In the genomic region with DNA sequence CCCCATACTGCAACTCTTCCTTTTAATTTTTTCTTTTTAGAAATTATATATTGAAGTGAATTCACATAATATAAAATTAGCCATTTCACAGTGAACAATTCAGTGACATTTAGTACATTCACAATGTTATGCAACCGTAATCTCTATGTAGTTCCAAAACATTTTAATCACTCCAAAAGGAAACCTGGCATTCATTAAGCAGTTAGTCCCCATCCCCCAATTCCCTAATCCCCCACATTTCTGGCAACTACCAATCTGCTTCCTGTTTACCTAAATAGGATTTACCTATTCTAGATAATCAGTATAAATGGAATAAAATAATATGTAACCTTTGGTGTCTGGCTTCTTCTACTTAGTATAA, we compare ENCODE assay signal across 17 cellular contexts. TPM values are rescaled to one million over a fixed set of nuclear protein-coding genes. Genes with fewer than 3 reads are reported as not detected.
DNase-seq lines count a peak whose midpoint lies in the region; ATAC-seq and TF ChIP-seq lines count a peak whose summit lies in the region.
"Had no signal": no experiment of that assay in that cellular context is flagged by ENCODE, and none has a peak within 500 bp of the region (broad histone marks: within the 10 kb centered on the region; RNA-seq: fewer than 3 reads in every experiment).

No MANE protein-coding gene starts in this region.

- H3K9ac ChIP-seq in adipocyte (ENCODE audit: low read length), result no peak overlapping the region
- H3K9ac ChIP-seq: BLaER1 treated with 17β-estradiol and CSF1 and Interleukin-3, amounts not matched to agents 10 nM and 100 nM had no signal

- H3K27ac ChIP-seq in left lung (no peak overlapping the region), lower lobe of right lung (peak overlapping the region; percentile 0)
- H3K27ac ChIP-seq: BLaER1 treated with 17β-estradiol and CSF1 and Interleukin-3, amounts not matched to agents 10 nM and 100 nM had no signal

- peaks cover 8% of the 10 kb centered on the region for H3K4me1 ChIP-seq in adipocyte (ENCODE audit: control insufficient read depth, insufficient read depth, low read length)
- no peaks in the 10 kb centered on the region for H3K4me1 ChIP-seq in left lung
- H3K4me1 ChIP-seq in lower lobe of right lung, result no peaks in the 10 kb centered on the region
- H3K4me1 ChIP-seq: BLaER1 treated with 17β-estradiol and CSF1 and Interleukin-3, amounts not matched to agents 10 nM and 100 nM had no signal

- TF ChIP-seq CTCF in AG10803 (conservative IDR thresholded peaks at IDR 0.05; ENCODE audit: low read length) (no peak), left lung (IDR thresholded peaks at IDR 0.05) (no peak), lower lobe of right lung (IDR thresholded peaks at IDR 0.05) (no peak)

- intact Hi-C loops in left lung (cut with DNase I), result no loop called here
- intact Hi-C loops in lower lobe of right lung (cut with DNase I), result loop anchor here (10.0 kb wide), 1 partner anchor 76 kb away; no protein-coding TSS in a partner anchor

- H3K27me3 ChIP-seq in adipocyte (replicated peaks; ENCODE audit: control insufficient read depth, insufficient read depth, low read length), result no peaks in the 10 kb centered on the region
- H3K27me3 ChIP-seq in left lung, result no peaks in the 10 kb centered on the region
- H3K27me3 ChIP-seq in lower lobe of right lung (ENCODE audit: low read depth), result no peaks in the 10 kb centered on the region
- H3K27me3 ChIP-seq: BLaER1 treated with 17β-estradiol and CSF1 and Interleukin-3, amounts not matched to agents 10 nM and 100 nM had no signal

- no peaks in the 10 kb centered on the region for H3K36me3 ChIP-seq in adipocyte (ENCODE audit: control insufficient read depth, insufficient read depth, low read length, severe bottlenecking)
- no peaks in the 10 kb centered on the region for H3K36me3 ChIP-seq in left lung
- H3K36me3 ChIP-seq in lower lobe of right lung, result no peaks in the 10 kb centered on the region
- H3K36me3 ChIP-seq: BLaER1 treated with 17β-estradiol and CSF1 and Interleukin-3, amounts not matched to agents 10 nM and 100 nM had no signal

- H3K4me3 ChIP-seq in AG10803 (ENCODE audit: low read length) (no peak overlapping the region), adipocyte (ENCODE audit: low read length) (no peak overlapping the region), left lung (no peak overlapping the region), lower lobe of right lung (no peak overlapping the region)
- H3K4me3 ChIP-seq: BLaER1 treated with 17β-estradiol and CSF1 and Interleukin-3, amounts not matched to agents 10 nM and 100 nM had no signal

- ATAC-seq in left lung (peak; percentile 52), lower lobe of right lung (peak in 1 of 2 donors; percentile 51), HG03135 (IDR thresholded peaks at IDR 0.05; ENCODE audit: unreplicated experiment) (no peak), GM18907 (IDR thresholded peaks at IDR 0.05; ENCODE audit: unreplicated experiment) (no peak)
- ATAC-seq: CD8-positive, alpha-beta T cell; HCT116 had no signal

- DNase-seq in AG10803 (ENCODE audit: low read depth) (peak; percentile 42), adipocyte (ENCODE audit: low read depth) (peak; percentile 49), left lung (no peak), lower lobe of right lung (no peak), DMS79 treated with DMSO at 0.1 percent for 48 hours (lab: John Stamatoyannopoulos, UW) (no peak), DMS 273 (lab: John Stamatoyannopoulos, UW; ENCODE audit: unreplicated experiment) (no peak)
- DNase-seq: 8988T; Calu3; CD8-positive, alpha-beta T cell; DMS 273 treated with DMSO at 0.1 percent for 48 hours; GOT3; H7; HFFc6 had no signal

- H3K9me3 ChIP-seq in adipocyte (ENCODE audit: control insufficient read depth, low read length) (peaks cover 6% of the 10 kb centered on the region), left lung (peaks cover 0 to 10% of the 10 kb centered on the region in 2 donors), lower lobe of right lung (peaks cover 11% of the 10 kb centered on the region)

RNA-seq across cellular contexts. Expression of gene DDX27, which starts 8.5 kb away (rescaled TPM):
- total RNA-seq in left lung (10 to 100 TPM; 21.8 to 22.2 TPM), lower lobe of right lung (27.8 TPM)

RNA-seq across cellular contexts. Expression of gene STAU1, which starts 22.6 kb away (rescaled TPM):
- total RNA-seq in left lung (10 to 100 TPM; 68.6 to 83.0 TPM), lower lobe of right lung (73.5 TPM)

Comparison
In these comparisons a context has a peak if more than half of its experiments do, and no peak if none do; other contexts are left out.
1. DNase-seq: peak in AG10803 (single experiment) and adipocyte (single experiment); none in left lung (0 of 2), lower lobe of right lung (single experiment), DMS79 treated with DMSO at 0.1 percent for 48 hours (single experiment) and DMS 273 (single experiment).